ENCODE assay signal across 1 cellular context in genomic region chr15:82890338-82891024, GRCh38.
TF ChIP-seq lines count a peak whose summit lies in the region.

No MANE protein-coding gene starts in this region.

TF ChIP-seq in SK-N-SH treated with all-trans-retinoic acid at 6 μM for 48 hours, 23 proteins besides CTCF, POLR2A, EP300 and RAD21 (continued from another document):
- TF ChIP-seq POU6F1 (CRISPR knock-in tag; IDR thresholded peaks at IDR 0.05; ENCODE audit: borderline replicate concordance, low read depth): no peak
- no peak for TF ChIP-seq ZNF70 (CRISPR knock-in tag; IDR thresholded peaks at IDR 0.05)
- no peak for TF ChIP-seq ZFP3 (CRISPR knock-in tag; IDR thresholded peaks at IDR 0.05)
- no peak for TF ChIP-seq RARB (CRISPR knock-in tag; IDR thresholded peaks at IDR 0.05)
- no peak for TF ChIP-seq TOX (CRISPR knock-in tag; IDR thresholded peaks at IDR 0.05; ENCODE audit: borderline replicate concordance)
- TF ChIP-seq SNAI2 (CRISPR knock-in tag; IDR thresholded peaks at IDR 0.05): no peak
- TF ChIP-seq ZC3H10 (CRISPR knock-in tag; IDR thresholded peaks at IDR 0.05): no peak
